ENCODE assay signal across 1 cellular context in the genomic region with DNA sequence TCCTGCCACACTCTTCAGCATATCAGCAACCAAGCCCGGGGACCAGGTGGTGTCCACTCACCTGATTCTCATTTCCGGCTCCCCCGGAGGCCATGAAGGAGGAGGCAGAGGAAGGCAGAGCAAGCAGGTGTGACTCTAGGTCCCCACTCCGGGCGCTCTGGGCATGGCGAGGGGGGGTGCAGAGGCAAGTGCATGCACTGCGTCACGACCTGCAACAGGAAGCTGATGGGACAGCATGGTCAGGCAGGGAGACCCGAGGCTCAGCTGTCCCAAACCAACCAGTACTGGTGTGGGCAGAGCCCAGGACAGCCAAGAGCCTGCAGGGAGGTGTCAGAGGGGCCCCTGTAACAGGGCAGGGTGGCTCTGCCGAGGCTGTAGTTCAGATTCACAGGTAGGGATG.
TF ChIP-seq lines count a peak whose summit lies in the region.

No MANE protein-coding gene starts in this region.

TF ChIP-seq in HepG2, 621 proteins besides CTCF, POLR2A, EP300 and RAD21:
- TF ChIP-seq, protein P1, sequence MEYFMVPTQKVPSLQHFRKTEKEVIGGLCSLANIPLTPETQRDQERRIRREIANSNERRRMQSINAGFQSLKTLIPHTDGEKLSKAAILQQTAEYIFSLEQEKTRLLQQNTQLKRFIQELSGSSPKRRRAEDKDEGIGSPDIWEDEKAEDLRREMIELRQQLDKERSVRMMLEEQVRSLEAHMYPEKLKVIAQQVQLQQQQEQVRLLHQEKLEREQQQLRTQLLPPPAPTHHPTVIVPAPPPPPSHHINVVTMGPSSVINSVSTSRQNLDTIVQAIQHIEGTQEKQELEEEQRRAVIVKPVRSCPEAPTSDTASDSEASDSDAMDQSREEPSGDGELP (IDR thresholded peaks at IDR 0.05; ENCODE audit: borderline replicate concordance, low read depth): peak; percentile 33; the same call in 1 of the 2 replicates
- TF ChIP-seq ZNF335 (CRISPR knock-in tag; IDR thresholded peaks at IDR 0.05): 0 out of 2 replicates have a peak, but pooled peaks have one; percentile 33
- TF ChIP-seq, protein P2, sequence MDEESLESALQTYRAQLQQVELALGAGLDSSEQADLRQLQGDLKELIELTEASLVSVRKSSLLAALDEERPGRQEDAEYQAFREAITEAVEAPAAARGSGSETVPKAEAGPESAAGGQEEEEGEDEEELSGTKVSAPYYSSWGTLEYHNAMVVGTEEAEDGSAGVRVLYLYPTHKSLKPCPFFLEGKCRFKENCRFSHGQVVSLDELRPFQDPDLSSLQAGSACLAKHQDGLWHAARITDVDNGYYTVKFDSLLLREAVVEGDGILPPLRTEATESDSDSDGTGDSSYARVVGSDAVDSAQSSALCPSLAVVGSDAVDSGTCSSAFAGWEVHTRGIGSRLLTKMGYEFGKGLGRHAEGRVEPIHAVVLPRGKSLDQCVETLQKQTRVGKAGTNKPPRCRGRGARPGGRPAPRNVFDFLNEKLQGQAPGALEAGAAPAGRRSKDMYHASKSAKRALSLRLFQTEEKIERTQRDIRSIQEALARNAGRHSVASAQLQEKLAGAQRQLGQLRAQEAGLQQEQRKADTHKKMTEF (CRISPR knock-in tag; IDR thresholded peaks at IDR 0.05): peak; percentile 26; the same call in 1 of the 2 replicates
- TF ChIP-seq, protein P3, sequence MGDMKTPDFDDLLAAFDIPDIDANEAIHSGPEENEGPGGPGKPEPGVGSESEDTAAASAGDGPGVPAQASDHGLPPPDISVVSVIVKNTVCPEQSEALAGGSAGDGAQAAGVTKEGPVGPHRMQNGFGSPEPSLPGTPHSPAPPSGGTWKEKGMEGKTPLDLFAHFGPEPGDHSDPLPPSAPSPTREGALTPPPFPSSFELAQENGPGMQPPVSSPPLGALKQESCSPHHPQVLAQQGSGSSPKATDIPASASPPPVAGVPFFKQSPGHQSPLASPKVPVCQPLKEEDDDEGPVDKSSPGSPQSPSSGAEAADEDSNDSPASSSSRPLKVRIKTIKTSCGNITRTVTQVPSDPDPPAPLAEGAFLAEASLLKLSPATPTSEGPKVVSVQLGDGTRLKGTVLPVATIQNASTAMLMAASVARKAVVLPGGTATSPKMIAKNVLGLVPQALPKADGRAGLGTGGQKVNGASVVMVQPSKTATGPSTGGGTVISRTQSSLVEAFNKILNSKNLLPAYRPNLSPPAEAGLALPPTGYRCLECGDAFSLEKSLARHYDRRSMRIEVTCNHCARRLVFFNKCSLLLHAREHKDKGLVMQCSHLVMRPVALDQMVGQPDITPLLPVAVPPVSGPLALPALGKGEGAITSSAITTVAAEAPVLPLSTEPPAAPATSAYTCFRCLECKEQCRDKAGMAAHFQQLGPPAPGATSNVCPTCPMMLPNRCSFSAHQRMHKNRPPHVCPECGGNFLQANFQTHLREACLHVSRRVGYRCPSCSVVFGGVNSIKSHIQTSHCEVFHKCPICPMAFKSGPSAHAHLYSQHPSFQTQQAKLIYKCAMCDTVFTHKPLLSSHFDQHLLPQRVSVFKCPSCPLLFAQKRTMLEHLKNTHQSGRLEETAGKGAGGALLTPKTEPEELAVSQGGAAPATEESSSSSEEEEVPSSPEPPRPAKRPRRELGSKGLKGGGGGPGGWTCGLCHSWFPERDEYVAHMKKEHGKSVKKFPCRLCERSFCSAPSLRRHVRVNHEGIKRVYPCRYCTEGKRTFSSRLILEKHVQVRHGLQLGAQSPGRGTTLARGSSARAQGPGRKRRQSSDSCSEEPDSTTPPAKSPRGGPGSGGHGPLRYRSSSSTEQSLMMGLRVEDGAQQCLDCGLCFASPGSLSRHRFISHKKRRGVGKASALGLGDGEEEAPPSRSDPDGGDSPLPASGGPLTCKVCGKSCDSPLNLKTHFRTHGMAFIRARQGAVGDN (CRISPR knock-in tag; IDR thresholded peaks at IDR 0.05): peak; percentile 45
- TF ChIP-seq, protein P4, sequence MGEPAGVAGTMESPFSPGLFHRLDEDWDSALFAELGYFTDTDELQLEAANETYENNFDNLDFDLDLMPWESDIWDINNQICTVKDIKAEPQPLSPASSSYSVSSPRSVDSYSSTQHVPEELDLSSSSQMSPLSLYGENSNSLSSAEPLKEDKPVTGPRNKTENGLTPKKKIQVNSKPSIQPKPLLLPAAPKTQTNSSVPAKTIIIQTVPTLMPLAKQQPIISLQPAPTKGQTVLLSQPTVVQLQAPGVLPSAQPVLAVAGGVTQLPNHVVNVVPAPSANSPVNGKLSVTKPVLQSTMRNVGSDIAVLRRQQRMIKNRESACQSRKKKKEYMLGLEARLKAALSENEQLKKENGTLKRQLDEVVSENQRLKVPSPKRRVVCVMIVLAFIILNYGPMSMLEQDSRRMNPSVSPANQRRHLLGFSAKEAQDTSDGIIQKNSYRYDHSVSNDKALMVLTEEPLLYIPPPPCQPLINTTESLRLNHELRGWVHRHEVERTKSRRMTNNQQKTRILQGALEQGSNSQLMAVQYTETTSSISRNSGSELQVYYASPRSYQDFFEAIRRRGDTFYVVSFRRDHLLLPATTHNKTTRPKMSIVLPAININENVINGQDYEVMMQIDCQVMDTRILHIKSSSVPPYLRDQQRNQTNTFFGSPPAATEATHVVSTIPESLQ (CRISPR knock-in tag; conservative IDR thresholded peaks at IDR 0.05): no peak
- no peak for TF ChIP-seq KDM4B (CRISPR knock-in tag; IDR thresholded peaks at IDR 0.05)
- 0 out of 2 replicates have a peak, but pooled peaks have one; percentile 13 for TF ChIP-seq ZNF768 (CRISPR knock-in tag; IDR thresholded peaks at IDR 0.05)
- no peak for TF ChIP-seq ZBTB21 (CRISPR knock-in tag; IDR thresholded peaks at IDR 0.05)
- 0 out of 2 replicates have a peak, but pooled peaks have one; percentile 27 for TF ChIP-seq SP4 (CRISPR knock-in tag; IDR thresholded peaks at IDR 0.05)
- TF ChIP-seq GABPB1 (CRISPR knock-in tag; IDR thresholded peaks at IDR 0.05): peak; percentile 44; the same call in 1 of the 2 replicates
- 0 out of 2 replicates have a peak, but pooled peaks have one; percentile 30 for TF ChIP-seq ZNF136 (CRISPR knock-in tag; IDR thresholded peaks at IDR 0.05; ENCODE audit: low read depth)
- no peak for TF ChIP-seq FIP1L1 (IDR thresholded peaks at IDR 0.05; ENCODE audit: borderline replicate concordance, insufficient read depth, low read depth, low read length)
- 0 out of 2 replicates have a peak, but pooled peaks have one; percentile 39 for TF ChIP-seq FLYWCH1 (CRISPR knock-in tag; IDR thresholded peaks at IDR 0.05)
- TF ChIP-seq HIVEP1 (CRISPR knock-in tag; IDR thresholded peaks at IDR 0.05): peak; percentile 31; the same call in 1 of the 2 replicates
- TF ChIP-seq, protein P5, sequence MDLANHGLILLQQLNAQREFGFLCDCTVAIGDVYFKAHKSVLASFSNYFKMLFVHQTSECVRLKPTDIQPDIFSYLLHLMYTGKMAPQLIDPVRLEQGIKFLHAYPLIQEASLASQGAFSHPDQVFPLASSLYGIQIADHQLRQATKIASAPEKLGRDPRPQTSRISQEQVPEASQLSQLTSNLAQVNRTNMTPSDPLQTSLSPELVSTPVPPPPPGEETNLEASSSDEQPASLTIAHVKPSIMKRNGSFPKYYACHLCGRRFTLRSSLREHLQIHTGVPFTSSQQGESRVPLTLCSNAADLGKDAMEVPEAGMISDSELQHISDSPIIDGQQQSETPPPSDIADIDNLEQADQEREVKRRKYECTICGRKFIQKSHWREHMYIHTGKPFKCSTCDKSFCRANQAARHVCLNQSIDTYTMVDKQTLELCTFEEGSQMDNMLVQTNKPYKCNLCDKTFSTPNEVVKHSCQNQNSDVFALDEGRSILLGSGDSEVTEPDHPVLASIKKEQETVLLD (CRISPR knock-in tag; IDR thresholded peaks at IDR 0.05; ENCODE audit: low read depth): no peak
